ENCODE assay signal across 8 cellular contexts in the genomic region with DNA sequence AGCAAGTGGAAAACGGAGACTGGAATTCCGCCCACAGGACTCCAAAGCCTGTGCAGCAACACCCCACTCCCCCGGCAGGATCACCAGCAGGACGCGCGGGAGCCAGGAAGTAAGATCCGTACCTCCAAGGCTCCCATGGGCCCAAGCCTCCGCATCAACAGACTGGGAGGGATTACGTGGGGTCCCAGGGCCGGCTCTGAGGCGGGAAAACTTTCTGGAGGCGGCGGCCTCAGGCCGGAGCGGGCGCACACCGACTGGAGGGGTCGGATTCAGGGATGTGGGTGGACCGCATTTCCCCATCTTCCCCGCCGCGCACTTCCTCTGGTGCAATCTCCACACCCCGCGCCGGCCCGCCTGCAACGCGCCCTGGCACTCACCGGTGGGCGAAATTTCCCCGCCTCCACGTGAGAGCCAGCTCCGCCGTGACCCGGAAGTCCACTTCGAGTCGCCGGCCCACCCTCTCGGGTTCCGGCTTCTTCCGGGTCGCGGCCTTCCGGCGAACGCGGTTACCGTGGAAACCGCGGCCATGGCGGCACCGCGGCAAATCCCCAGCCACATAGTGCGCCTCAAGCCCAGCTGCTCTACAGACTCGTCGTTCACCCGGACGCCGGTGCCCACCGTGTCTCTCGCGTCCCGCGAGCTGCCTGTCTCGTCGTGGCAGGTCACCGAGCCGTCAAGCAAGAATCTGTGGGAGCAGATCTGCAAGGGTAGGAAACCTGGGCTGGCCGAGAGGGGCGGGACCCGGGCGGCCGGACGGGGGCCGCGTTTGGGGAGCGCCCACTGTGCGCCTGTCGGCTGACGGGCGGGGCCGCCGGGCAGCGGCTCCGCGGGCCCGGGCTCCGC. TPM values are rescaled to one million over a fixed set of nuclear protein-coding genes. Genes with fewer than 3 reads are reported as not detected.
DNase-seq lines count a peak whose midpoint lies in the region; ATAC-seq and TF ChIP-seq lines count a peak whose summit lies in the region.

Gene IQCK, plus strand, starts transcription at position 491 of the 843 bp plus-strand sequence. Its CDS starts 36 bp downstream, at position 527.
Gene KNOP1, minus strand, starts transcription at position 447 of the 843 bp plus-strand sequence. CDS start 3,192 bp downstream, outside the sequence.

- in situ Hi-C loops in brain microvascular endothelial cell (cut with HindIII; ENCODE audit: low pct_ligation_motif_present, low sequenced_read_pairs): no loop called here
- in situ Hi-C loops in gastrocnemius medialis (cut with MboI; ENCODE audit: low sequenced_read_pairs in 4 of 4): no loop called here

- H3K36me3 ChIP-seq in brain microvascular endothelial cell (replicated peaks) (peaks cover 9% of the 10 kb centered on the region), iPS DF 6.9 (ENCODE audit: control insufficient read depth, insufficient read depth, low read length) (peaks cover 6% of the 10 kb centered on the region), gastrocnemius medialis (peaks cover 0 to 16% of the 10 kb centered on the region in 2 donors)

- H3K9me3 ChIP-seq in iPS DF 6.9 (ENCODE audit: control insufficient read depth, insufficient read depth, low read length): no peaks in the 10 kb centered on the region
- no peaks in the 10 kb centered on the region for H3K9me3 ChIP-seq in gastrocnemius medialis

- DNase-seq in NCI-H2029 treated with DMSO at 0.1 percent for 48 hours (lab: John Stamatoyannopoulos, UW) (peak; percentile 51), UCSD-AML1 (lab: John Stamatoyannopoulos, UW; ENCODE audit: unreplicated experiment) (peak; percentile 90), brain microvascular endothelial cell (peak; percentile 73), iPS DF 6.9 (ENCODE audit: low read depth, low spot score) (peak; percentile 83), gastrocnemius medialis (peak; percentile 83 to 87)

- intact Hi-C loops in gastrocnemius medialis (cut with DNase I; ENCODE audit: low total_unique reads): loop anchor here (1.0 to 5.0 kb wide), 4 partner anchors 19 to 196 kb away; partner anchors contain the start of genes CCP110, GDE1 and VPS35L

- peak within 1 kb of the TSS; percentile 88 for H3K27ac ChIP-seq in 22Rv1
- H3K27ac ChIP-seq in brain microvascular endothelial cell: peak within 1 kb of the TSS; percentile 62
- H3K27ac ChIP-seq in iPS DF 6.9 (ENCODE audit: low read length): no peak within 1 kb of the TSS
- peak within 1 kb of the TSS; percentile 82 to 87 (median 86) for H3K27ac ChIP-seq in gastrocnemius medialis

- H3K27me3 ChIP-seq in brain microvascular endothelial cell (replicated peaks) (no peaks in the 10 kb centered on the region), iPS DF 6.9 (ENCODE audit: control insufficient read depth, insufficient read depth, low read length) (no peaks in the 10 kb centered on the region), gastrocnemius medialis (no peaks in the 10 kb centered on the region)

- H3K4me1 ChIP-seq in iPS DF 6.9 (ENCODE audit: control insufficient read depth, insufficient read depth, low read length) (no peaks in the 10 kb centered on the region), gastrocnemius medialis (peaks cover 27% of the 10 kb centered on the region in 2 donors)

- TF ChIP-seq CTCF in 22Rv1 (IDR thresholded peaks at IDR 0.05): no peak
- peak; percentile 36 for TF ChIP-seq CTCF in brain microvascular endothelial cell (IDR thresholded peaks at IDR 0.05; ENCODE audit: low read depth, low read length, missing control alignments)
- TF ChIP-seq CTCF in gastrocnemius medialis (IDR thresholded peaks at IDR 0.05 in 4 of 5, conservative IDR thresholded peaks at IDR 0.05 in 1 of 5): peak in 2 of 5 experiments; percentile 26 to 28

- peak; percentile 94 for ATAC-seq in GM18505 (IDR thresholded peaks at IDR 0.05; ENCODE audit: unreplicated experiment)
- ATAC-seq in HG02943 (IDR thresholded peaks at IDR 0.05; ENCODE audit: low read depth, unreplicated experiment): peak; percentile 83
- ATAC-seq in gastrocnemius medialis: peak; percentile 89 to 90

- WGBS in iPS DF 6.9 (ENCODE audit: insufficient coverage, insufficient read length): no CpG with 5 or more reads among the region's 88 CpGs

- TF ChIP-seq POLR2A in GM18505 (IDR thresholded peaks at IDR 0.05; ENCODE audit: borderline replicate concordance, extremely low read depth, insufficient read depth, insufficient read length) (peak; percentile 72), gastrocnemius medialis (IDR thresholded peaks at IDR 0.05) (peak; percentile 53 to 56)

- H3K4me3 ChIP-seq in brain microvascular endothelial cell (ENCODE audit: low read depth, low read length): peak within 1 kb of the TSS; percentile 94
- H3K4me3 ChIP-seq in iPS DF 6.9 (ENCODE audit: low read length): peak within 1 kb of the TSS; percentile 71
- peak within 1 kb of the TSS; percentile 83 to 95 (median 94) for H3K4me3 ChIP-seq in gastrocnemius medialis

RNA-seq across cellular contexts. Expression of gene IQCK, which starts in this region (rescaled TPM):
- 10 to 100 TPM in 2 of 4 donors, 1 to 10 TPM in 2; 8.3 to 17.3 (median 9.4) TPM for total RNA-seq in gastrocnemius medialis

RNA-seq across cellular contexts. Expression of gene KNOP1, which starts in this region (rescaled TPM):
- 1 to 10 TPM; 4.1 to 9.2 (median 5.5) TPM for total RNA-seq in gastrocnemius medialis
